ENCODE assay signal across 24 cellular contexts in genomic region chr2:232216028-232216427, GRCh38.
DNase-seq lines count a peak whose midpoint lies in the region; ATAC-seq and TF ChIP-seq lines count a peak whose summit lies in the region.
"Had no signal": no experiment of that assay in that cellular context is flagged by ENCODE, and none has a peak within 500 bp of the region (broad histone marks: within the 10 kb centered on the region; RNA-seq: fewer than 3 reads in every experiment).

No MANE protein-coding gene starts in this region.

- no peaks in the 10 kb centered on the region for H3K4me1 ChIP-seq in HEK293 (ENCODE audit: control insufficient read depth, insufficient read depth, low read length)
- H3K4me1 ChIP-seq: A549, BE2C had no signal

- H3K9me3 ChIP-seq in HEK293 (ENCODE audit: control insufficient read depth, insufficient read depth, low read depth, low read length) = no peaks in the 10 kb centered on the region
- H3K9me3 ChIP-seq: A549; BE2C; BLaER1 treated with 17β-estradiol and CSF1 and Interleukin-3, amounts not matched to agents 10 nM and 100 nM had no signal

- H3K9me3 Mint-ChIP-seq in activated T-helper 17 cell treated with anti-CD3 and anti-CD28 coated beads, Interleukin-2, amount 50 U/mL, for 72 hours = no peaks in the 10 kb centered on the region
- H3K9me3 Mint-ChIP-seq in memory B cell (no peaks in the 10 kb centered on the region), neural crest cell (no peaks in the 10 kb centered on the region)
- H3K9me3 Mint-ChIP-seq: CD14-positive monocyte; CD4-positive, alpha-beta T cell; CD8-positive, alpha-beta memory T cell had no signal

- H3K27ac ChIP-seq in HEK293 (ENCODE audit: extremely low read depth, low read depth, low read length) = no peak overlapping the region
- H3K27ac ChIP-seq: A549; BLaER1 treated with 17β-estradiol and CSF1 and Interleukin-3, amounts not matched to agents 10 nM and 100 nM; GM23248 had no signal

- DNase-seq in memory B cell (ENCODE audit: low spot score in 2 of 2) = no peak
- DNase-seq in neural crest cell (ENCODE audit: low read depth, low spot score) = no peak
- no peak for DNase-seq in ecto neural progenitor cell (ENCODE audit: low spot score)
- DNase-seq in GM19240 (ENCODE audit: insufficient read length, low spot score) = no peak
- DNase-seq in NCI-H1417 treated with DMSO at 0.1 percent for 48 hours (lab: John Stamatoyannopoulos, UW) = no peak
- DNase-seq: 8988T; ACHN; AML-193; BE2C; CD4-positive, alpha-beta T cell; CD8-positive, alpha-beta memory T cell; DMS 273 treated with DMSO at 0.1 percent for 48 hours; DMS79; EL; GDM1; GM23248; H7; HCEC 1CT had no signal

- H3K27ac Mint-ChIP-seq in activated T-helper 17 cell treated with anti-CD3 and anti-CD28 coated beads, Interleukin-2, amount 50 U/mL, for 72 hours = peak overlapping the region; percentile 3
- peak overlapping the region; percentile 15 for H3K27ac Mint-ChIP-seq in memory B cell
- H3K27ac Mint-ChIP-seq in neural crest cell (ENCODE audit: unreplicated experiment) = peak overlapping the region; percentile 38
- H3K27ac Mint-ChIP-seq: CD4-positive, alpha-beta T cell had no signal

- ATAC-seq in activated T-helper 17 cell treated with anti-CD3 and anti-CD28 coated beads, Interleukin-2, amount 50 U/mL, for 72 hours (replicated peaks) = no peak
- ATAC-seq in memory B cell (ENCODE audit: low read depth) = no peak
- ATAC-seq: A549, GM12878 had no signal

- H3K36me3 Mint-ChIP-seq in activated T-helper 17 cell treated with anti-CD3 and anti-CD28 coated beads, Interleukin-2, amount 50 U/mL, for 72 hours (ENCODE audit: low read depth) = peaks cover 27% of the 10 kb centered on the region
- H3K36me3 Mint-ChIP-seq in memory B cell (peaks cover 13% of the 10 kb centered on the region), neural crest cell (ENCODE audit: low read depth) (peaks cover 6% of the 10 kb centered on the region)

- no peaks in the 10 kb centered on the region for H3K27me3 Mint-ChIP-seq in activated T-helper 17 cell treated with anti-CD3 and anti-CD28 coated beads, Interleukin-2, amount 50 U/mL, for 72 hours
- H3K27me3 Mint-ChIP-seq in memory B cell (no peaks in the 10 kb centered on the region), neural crest cell (ENCODE audit: low read depth) (no peaks in the 10 kb centered on the region)
- H3K27me3 Mint-ChIP-seq: CD4-positive, alpha-beta T cell; CD8-positive, alpha-beta memory T cell had no signal

- POLR2A ChIA-PET in HEK293 (lab: Yijun Ruan, JAX) = no interaction called here

- no peak for TF ChIP-seq CTCF in HEK293 (tag by site-specific recombination; IDR thresholded peaks at IDR 0.05)
- no peak for TF ChIP-seq CTCF in neural crest cell (conservative IDR thresholded peaks at IDR 0.05)

- H3K4me3 ChIP-seq in HEK293 (ENCODE audit: low read depth, low read length) = no peak overlapping the region
- H3K4me3 ChIP-seq: A549; BLaER1 treated with 17β-estradiol and CSF1 and Interleukin-3, amounts not matched to agents 10 nM and 100 nM; GM12878; GM23248 had no signal

- no peak overlapping the region for H3K4me3 Mint-ChIP-seq in activated T-helper 17 cell treated with anti-CD3 and anti-CD28 coated beads, Interleukin-2, amount 50 U/mL, for 72 hours
- H3K4me3 Mint-ChIP-seq in memory B cell (no peak overlapping the region), neural crest cell (no peak overlapping the region)
- H3K4me3 Mint-ChIP-seq: CD14-positive monocyte; CD4-positive, alpha-beta T cell; CD8-positive, alpha-beta memory T cell had no signal

- no peaks in the 10 kb centered on the region for H3K36me3 ChIP-seq in HEK293 (ENCODE audit: control insufficient read depth in 2 of 2, insufficient read depth in 1 of 2, low read length in 2 of 2)
- H3K36me3 ChIP-seq: BE2C had no signal

- CTCF ChIA-PET in HEK293 (lab: Yijun Ruan, JAX) = no interaction called here

- H3K4me1 Mint-ChIP-seq in activated T-helper 17 cell treated with anti-CD3 and anti-CD28 coated beads, Interleukin-2, amount 50 U/mL, for 72 hours = peaks cover 24% of the 10 kb centered on the region
- H3K4me1 Mint-ChIP-seq in memory B cell (peaks cover 32% of the 10 kb centered on the region), neural crest cell (peaks cover 10% of the 10 kb centered on the region)

TF ChIP-seq in HEK293, 187 proteins besides CTCF, POLR2A, EP300 and RAD21:
- TF ChIP-seq SCRT2 (tag by site-specific recombination; IDR thresholded peaks at IDR 0.05) = peak; percentile 69
- TF ChIP-seq PRDM1 (tag by site-specific recombination; IDR thresholded peaks at IDR 0.05) = peak; percentile 31; the same call in 1 of the 2 replicates
- TF ChIP-seq ZBTB7A (tag by site-specific recombination; IDR thresholded peaks at IDR 0.05; ENCODE audit: low read depth) = no peak
- peak; percentile 61 for TF ChIP-seq SCRT1 (tag by site-specific recombination; IDR thresholded peaks at IDR 0.05; ENCODE audit: borderline replicate concordance)
TF ChIP-seq in HEK293: peak in this region for 3.
